In genomic region chr14:54929556-54929955, GRCh38 we compare ENCODE assay signal across 16 cellular contexts.
"Had no signal": no experiment of that assay in that cellular context is flagged by ENCODE, and none has a peak within 500 bp of the region (broad histone marks: within the 10 kb centered on the region; RNA-seq: fewer than 3 reads in every experiment).

No MANE protein-coding gene starts in this region.

- DNase-seq: activated CD4-positive, alpha-beta T cell treated with anti-CD3 and anti-CD28 coated beads, Interleukin-2, amount 50 U/mL, for 48 hours; activated CD8-positive, alpha-beta memory T cell treated with anti-CD3 and anti-CD28 coated beads, Interleukin-2, amount 10 ng/mL, durations not matched to agents 7 days and 5 days; activated naive CD4-positive, alpha-beta T cell treated with anti-CD3 and anti-CD28 coated beads, Interleukin-2, amount 10 ng/mL, durations not matched to agents 7 days and 5 days; activated T-cell treated with anti-CD3 and anti-CD28 coated beads, Interleukin-2, amount 50 U/mL, for 1 hour; dermis blood vessel endothelial cell; endodermal cell; left cardiac atrium; lower lobe of right lung; nucleus accumbens; stimulated activated CD4-positive, alpha-beta T cell treated with anti-CD3 and anti-CD28 coated beads, Interleukin-15, amount 100 ng/mL, for 24 hours; stimulated activated CD4-positive, alpha-beta T cell treated with anti-CD3 and anti-CD28 coated beads, Interleukin-4, amount 100 ng/mL, for 1 hour; stimulated activated naive B cell treated with anti-CD40 and anti-IgM and Interleukin-4, amounts not matched to agents 10 μg/mL and 1 μg/mL and 100 μg/mL, for 72 hours; tibial artery had no signal

- ATAC-seq: activated CD8-positive, alpha-beta memory T cell treated with anti-CD3 and anti-CD28 coated beads, Interleukin-2, amount 10 ng/mL, durations not matched to agents 7 days and 5 days; gastroesophageal sphincter; left cardiac atrium; lower lobe of right lung; stimulated activated naive B cell treated with anti-CD40 and anti-IgM and Interleukin-4, amounts not matched to agents 10 μg/mL and 1 μg/mL and 100 μg/mL, for 72 hours had no signal

- H3K4me3 ChIP-seq: gastroesophageal sphincter, lower lobe of right lung, right atrium auricular region, skin epidermis, tibial artery had no signal
